In genomic region chrX:17773221-17773876, GRCh38 we compare ENCODE assay signal across 21 cellular contexts.
"Had no signal": no experiment of that assay in that cellular context is flagged by ENCODE, and none has a peak within 500 bp of the region (broad histone marks: within the 10 kb centered on the region; RNA-seq: fewer than 3 reads in every experiment).

No MANE protein-coding gene starts in this region.

- H3K27ac ChIP-seq: dorsolateral prefrontal cortex, hepatocyte, left ventricle myocardium inferior, lower lobe of right lung, parathyroid adenoma, skin epidermis, suprapubic skin, tibial artery, upper lobe of left lung, uterus had no signal

- H3K9me3 ChIP-seq: left ventricle myocardium inferior, lower lobe of right lung, suprapubic skin, tibial artery, upper lobe of left lung, uterus had no signal

- DNase-seq: cortex of kidney; dorsolateral prefrontal cortex; effector CD8-positive, alpha-beta T cell; foreskin melanocyte; head of caudate nucleus; kidney; left cardiac atrium; left ventricle myocardium inferior; lower lobe of right lung; nephron progenitor cell; stimulated activated CD4-positive, alpha-beta T cell treated with anti-CD3 and anti-CD28 coated beads, Interleukin-2, amount 100 ng/mL, for 24 hours; tibial artery; upper lobe of left lung; uterus had no signal

- H3K4me1 Mint-ChIP-seq: memory B cell, mesothelial cell of epicardium, nephron progenitor cell had no signal

- ATAC-seq: left cardiac atrium, lower lobe of right lung, sciatic nerve had no signal

- H3K36me3 Mint-ChIP-seq: memory B cell, mesothelial cell of epicardium had no signal

- H3K27ac Mint-ChIP-seq: memory B cell, mesothelial cell of epicardium, nephron progenitor cell had no signal

- H3K4me3 Mint-ChIP-seq: memory B cell, mesothelial cell of epicardium, nephron progenitor cell had no signal

- H3K27me3 ChIP-seq: hepatocyte, suprapubic skin, tibial artery, upper lobe of left lung, uterus had no signal
